Comparison of ENCODE assay signal across 11 cellular contexts in genomic region chr2:109690822-109691541, GRCh38.
DNase-seq lines count a peak whose midpoint lies in the region; ATAC-seq, FAIRE-seq and TF ChIP-seq lines count a peak whose summit lies in the region.
"Had no signal": no experiment of that assay in that cellular context is flagged by ENCODE, and none has a peak within 500 bp of the region (broad histone marks: within the 10 kb centered on the region; RNA-seq: fewer than 3 reads in every experiment).

No MANE protein-coding gene starts in this region.

- no peak overlapping the region for H3K4me3 ChIP-seq in kidney (ENCODE audit: low read length in 2 of 2)
- H3K4me3 ChIP-seq in aorta (ENCODE audit: low read length in 2 of 2): no peak overlapping the region

- H3K27ac ChIP-seq in kidney (ENCODE audit: low read depth in 2 of 2, low read length in 2 of 2) (peak overlapping the region; percentile 19 to 91), aorta (ENCODE audit: low read depth in 1 of 2, low read length in 2 of 2) (peak overlapping the region; percentile 44 to 94)

- no peak for TF ChIP-seq POLR2A in GM18505 (IDR thresholded peaks at IDR 0.05; ENCODE audit: borderline replicate concordance, extremely low read depth, insufficient read depth, insufficient read length)

- peak overlapping the region; percentile 1 to 9 for H3K9ac ChIP-seq in kidney (ENCODE audit: low read length in 2 of 2)

- WGBS in aorta, 2 donors: 4 to 5% methylated on average over 7 of the region's 7 CpGs

- intact Hi-C loops in kidney (cut with DNase I) (no loop called here), posterior vena cava (cut with DNase I) (no loop called here), aorta (cut with DNase I) (loop anchor here in 1 of 2 donors (2.0 to 5.0 kb wide), 2 partner anchors 44 to 79 kb away; partner anchors contain the start of genes SEPTIN10 and SOWAHC)

- TF ChIP-seq CTCF in kidney (IDR thresholded peaks at IDR 0.05; ENCODE audit: borderline replicate concordance, extremely low read depth, insufficient read depth): no peak

- ATAC-seq in aorta (ENCODE audit: low FRiP score): peak; percentile 89
- no peak for ATAC-seq in GM18505 (IDR thresholded peaks at IDR 0.05; ENCODE audit: unreplicated experiment)
- ATAC-seq in HG03280 (IDR thresholded peaks at IDR 0.05; ENCODE audit: unreplicated experiment): no peak

- no peak for FAIRE-seq in kidney (lab: Jason Lieb, UNC)
- FAIRE-seq: HTR-8/SVneo had no signal

- H3K4me1 ChIP-seq in kidney (ENCODE audit: control insufficient read depth in 1 of 2, insufficient read depth in 1 of 2, low read depth in 1 of 2, low read length in 2 of 2) (peaks cover 13 to 24% of the 10 kb centered on the region in 2 donors), aorta (ENCODE audit: control insufficient read depth in 1 of 2, insufficient read depth in 2 of 2, low read length in 2 of 2) (peaks cover 5 to 6% of the 10 kb centered on the region in 2 donors)

- H3K27me3 ChIP-seq in aorta (ENCODE audit: control insufficient read depth in 1 of 2, insufficient read depth in 2 of 2, low read length in 1 of 2): no peaks in the 10 kb centered on the region

- H3K36me3 ChIP-seq in kidney (ENCODE audit: control insufficient read depth in 1 of 2, insufficient read depth in 2 of 2, low read length in 2 of 2) (no peaks in the 10 kb centered on the region), aorta (ENCODE audit: control insufficient read depth in 1 of 2, insufficient read depth in 2 of 2, low read length in 1 of 2) (no peaks in the 10 kb centered on the region)

- H3K9me3 ChIP-seq in kidney (ENCODE audit: control insufficient read depth in 1 of 2, low read length in 2 of 2) (no peaks in the 10 kb centered on the region), aorta (ENCODE audit: control insufficient read depth, low read length) (no peaks in the 10 kb centered on the region)

- DNase-seq in NCI-H510A treated with DMSO at 0.1 percent for 48 hours (lab: John Stamatoyannopoulos, UW) (peak; percentile 43), NCI-H510A (lab: John Stamatoyannopoulos, UW) (no peak), kidney (no peak), posterior vena cava (ENCODE audit: low spot score) (peak; percentile 78), aorta (peak; percentile 83 to 87), UCSD-AML1 (lab: John Stamatoyannopoulos, UW; ENCODE audit: unreplicated experiment) (no peak)
- DNase-seq: 8988T, NCI-H1930 had no signal

Comparison
In these comparisons a context has a peak if more than half of its experiments do, and no peak if none do; other contexts are left out.
1. DNase-seq: peak in NCI-H510A treated with DMSO at 0.1 percent for 48 hours (single experiment), posterior vena cava (single experiment) and aorta (2 of 2); none in NCI-H510A (single experiment), kidney (single experiment) and UCSD-AML1 (single experiment).